ENCODE assay signal across 18 cellular contexts in the genomic region with DNA sequence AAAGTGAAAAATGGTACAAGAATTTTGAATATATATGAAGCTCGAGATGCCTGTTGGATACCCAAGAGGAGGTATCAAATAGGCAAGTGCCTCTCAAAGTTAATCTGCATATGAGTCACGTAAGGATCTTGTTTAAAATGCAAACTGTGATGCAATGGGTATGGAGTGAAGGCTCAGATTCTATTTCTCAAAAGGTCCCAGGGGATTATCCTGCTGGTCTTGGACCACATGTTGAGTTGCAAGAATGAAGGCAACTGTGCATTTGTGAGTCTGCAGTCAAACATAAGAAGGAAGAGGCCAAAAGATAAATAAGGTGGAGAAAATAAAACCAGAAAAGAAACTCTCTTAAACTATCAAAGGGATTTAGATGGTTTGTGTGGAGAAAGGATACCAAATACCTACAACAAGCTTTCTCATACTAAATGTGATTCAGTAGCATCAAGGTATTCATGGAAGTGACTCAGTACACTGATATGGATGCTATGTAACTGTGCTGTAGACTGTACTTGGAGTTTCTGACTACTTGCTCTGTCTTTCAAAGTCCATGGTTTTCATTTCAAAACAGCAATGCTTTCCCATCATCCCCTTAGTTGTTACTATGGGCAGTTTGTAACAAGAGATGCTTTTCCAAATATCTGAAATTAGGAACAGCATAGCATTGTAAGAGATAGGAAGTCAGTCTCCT.
A peak's percentile ranks its signal among the peaks of the same experiment; 100 is the strongest.
DNase-seq lines count a peak whose midpoint lies in the region; ATAC-seq and TF ChIP-seq lines count a peak whose summit lies in the region.
"Had no signal": no experiment of that assay in that cellular context is flagged by ENCODE, and none has a peak within 500 bp of the region (broad histone marks: within the 10 kb centered on the region; RNA-seq: fewer than 3 reads in every experiment).

No MANE protein-coding gene starts in this region.

- ATAC-seq in GM19035 (IDR thresholded peaks at IDR 0.05; ENCODE audit: unreplicated experiment) (no peak), HG03469 (IDR thresholded peaks at IDR 0.05; ENCODE audit: unreplicated experiment) (no peak)
- ATAC-seq: mucosa of descending colon had no signal

- DNase-seq in AG10803 (ENCODE audit: low read depth) (peak; percentile 62), astrocyte of the spinal cord (ENCODE audit: low read depth, low spot score) (peak; percentile 40), iPS-NIHi11 (ENCODE audit: low spot score) (peak; percentile 8), nephron progenitor cell (no peak)
- DNase-seq in stimulated activated naive CD4-positive, alpha-beta T cell (lab: John Stamatoyannopoulos, UW) = no peak
- DNase-seq: activated CD4-positive, alpha-beta T cell treated with anti-CD3 and anti-CD28 coated beads, Interleukin-2, amount 50 U/mL, for 1 hour; activated T-cell treated with anti-CD3 and anti-CD28 coated beads, Interleukin-2, amount 50 U/mL, for 48 hours; adrenal gland; foreskin melanocyte; mucosa of descending colon; NCI-H510A; ovary; stimulated activated CD4-positive, alpha-beta T cell treated with anti-CD3 and anti-CD28 coated beads, Interleukin-12 subunit alpha, Interleukin-12 subunit beta, amount 100 ng/mL, for 4 hours had no signal

- no peak for TF ChIP-seq RAD21 in Ishikawa (IDR thresholded peaks at IDR 0.05; ENCODE audit: low read depth)

- TF ChIP-seq EP300 in Ishikawa (IDR thresholded peaks at IDR 0.05; ENCODE audit: borderline replicate concordance) = no peak

- H3K4me3 ChIP-seq in AG10803 (ENCODE audit: low read length) = no peak overlapping the region
- no peak overlapping the region for H3K4me3 ChIP-seq in astrocyte of the spinal cord (ENCODE audit: low read depth, low read length)
- H3K4me3 ChIP-seq: adrenal gland, mucosa of descending colon, ovary had no signal

- no peaks in the 10 kb centered on the region for H3K9me3 Mint-ChIP-seq in nephron progenitor cell
- H3K9me3 Mint-ChIP-seq: dendritic cell treated with granulocyte-macrophage colony-stimulating factor and Interleukin-4, amounts not matched to agents 40 ng/mL and 50 ng/mL, for 4 days; T-helper 2 cell treated with Interferon-gamma antibody and Interleukin-4, amounts not matched to agents 5 μg/mL and 100 μg/mL, for 36 hours had no signal

- TF ChIP-seq CTCF in AG10803 (conservative IDR thresholded peaks at IDR 0.05; ENCODE audit: low read length) = no peak
- TF ChIP-seq CTCF in astrocyte of the spinal cord (IDR thresholded peaks at IDR 0.05; ENCODE audit: low read depth, low read length) = no peak
- TF ChIP-seq CTCF in nephron progenitor cell (IDR thresholded peaks at IDR 0.05) = no peak

- no peaks in the 10 kb centered on the region for H3K36me3 Mint-ChIP-seq in nephron progenitor cell (ENCODE audit: low read depth)

- no peak overlapping the region for H3K4me3 Mint-ChIP-seq in nephron progenitor cell
- H3K4me3 Mint-ChIP-seq: dendritic cell treated with granulocyte-macrophage colony-stimulating factor and Interleukin-4, amounts not matched to agents 40 ng/mL and 50 ng/mL, for 4 days; T-helper 2 cell treated with Interferon-gamma antibody and Interleukin-4, amounts not matched to agents 5 μg/mL and 100 μg/mL, for 36 hours had no signal

- no peak overlapping the region for H3K27ac Mint-ChIP-seq in nephron progenitor cell
- H3K27ac Mint-ChIP-seq: dendritic cell treated with granulocyte-macrophage colony-stimulating factor and Interleukin-4, amounts not matched to agents 40 ng/mL and 50 ng/mL, for 4 days; T-helper 2 cell treated with Interferon-gamma antibody and Interleukin-4, amounts not matched to agents 5 μg/mL and 100 μg/mL, for 36 hours had no signal

- H3K4me1 Mint-ChIP-seq in nephron progenitor cell = no peaks in the 10 kb centered on the region

- in situ Hi-C loops in astrocyte of the spinal cord (cut with HindIII; ENCODE audit: low sequenced_read_pairs) = no loop called here

- no peaks in the 10 kb centered on the region for H3K27me3 Mint-ChIP-seq in nephron progenitor cell (ENCODE audit: low read depth, poor library complexity)
- H3K27me3 Mint-ChIP-seq: dendritic cell treated with granulocyte-macrophage colony-stimulating factor and Interleukin-4, amounts not matched to agents 40 ng/mL and 50 ng/mL, for 4 days had no signal

TF ChIP-seq in Ishikawa, 13 proteins besides CTCF, POLR2A, EP300 and RAD21:
- TF ChIP-seq CEBPB (IDR thresholded peaks at IDR 0.05) (peak; percentile 50), NFIC (IDR thresholded peaks at IDR 0.05) (no peak)

Comparison
In these comparisons a context has a peak if more than half of its experiments do, and no peak if none do; other contexts are left out.
1. DNase-seq: peak in AG10803 (single experiment), astrocyte of the spinal cord (single experiment) and iPS-NIHi11 (single experiment); none in stimulated activated naive CD4-positive, alpha-beta T cell (0 of 6) and nephron progenitor cell (single experiment).